1 cellular context compared by ENCODE assay signal in genomic region chr1:61080408-61081134, GRCh38.
TF ChIP-seq lines count a peak whose summit lies in the region.

No MANE protein-coding gene starts in this region.

TF ChIP-seq in HepG2, 621 proteins besides CTCF, POLR2A, EP300 and RAD21:
- TF ChIP-seq E2F2 (CRISPR knock-in tag; IDR thresholded peaks at IDR 0.05; ENCODE audit: borderline replicate concordance) (no peak), SAP130 (CRISPR knock-in tag; IDR thresholded peaks at IDR 0.05; ENCODE audit: low read depth) (peak; percentile 9; the same call in 1 of the 2 replicates), FOXK1 (CRISPR knock-in tag; IDR thresholded peaks at IDR 0.05; ENCODE audit: borderline replicate concordance, low read depth) (no peak), PBX2 (CRISPR knock-in tag; IDR thresholded peaks at IDR 0.05) (no peak), MBD4 (IDR thresholded peaks at IDR 0.05; ENCODE audit: borderline replicate concordance, low read length) (0 out of 2 replicates have a peak, but pooled peaks have one; percentile 51)
